18 cellular contexts compared by ENCODE assay signal in genomic region chr2:105607920-105608504, GRCh38.
DNase-seq lines count a peak whose midpoint lies in the region; ATAC-seq, FAIRE-seq and TF ChIP-seq lines count a peak whose summit lies in the region.
"Had no signal": no experiment of that assay in that cellular context is flagged by ENCODE, and none has a peak within 500 bp of the region (broad histone marks: within the 10 kb centered on the region; RNA-seq: fewer than 3 reads in every experiment).

No MANE protein-coding gene starts in this region.

- no peaks in the 10 kb centered on the region for H3K27me3 ChIP-seq in heart right ventricle
- H3K27me3 ChIP-seq in psoas muscle (ENCODE audit: insufficient read depth in 3 of 3, low read length in 2 of 3) = no peaks in the 10 kb centered on the region

- no peak overlapping the region for H3K27ac ChIP-seq in heart right ventricle
- H3K27ac ChIP-seq in psoas muscle = no peak overlapping the region
- H3K27ac ChIP-seq: HL-60 had no signal

- WGBS in heart right ventricle, 2 donors = 64 to 67% methylated on average over 4 of the region's 4 CpGs
- 20 to 40% (median 31%) methylated on average over 4 of the region's 4 CpGs for WGBS in psoas muscle, 3 donors

- H3K4me1 ChIP-seq in heart right ventricle = peaks cover 0 to 24% (median 18%) of the 10 kb centered on the region in 9 donors
- no peaks in the 10 kb centered on the region for H3K4me1 ChIP-seq in psoas muscle

- H3K9me3 ChIP-seq in heart right ventricle (no peaks in the 10 kb centered on the region), psoas muscle (no peaks in the 10 kb centered on the region)
- H3K9me3 ChIP-seq: HAP-1 had no signal

- TF ChIP-seq CTCF in heart right ventricle (IDR thresholded peaks at IDR 0.05) = peak in 1 of 9 donors; percentile 18
- TF ChIP-seq CTCF in psoas muscle (IDR thresholded peaks at IDR 0.05) = no peak

- intact Hi-C loops in heart right ventricle (cut with DNase I) = loop anchor here in 2 of 10 donors (10.0 kb wide), 1 partner anchor 137 kb away; the partner anchor contains the start of gene NCK2 (in 2 of the 2)
- intact Hi-C loops in psoas muscle (cut with DNase I) = no loop called here

- H3K4me3 ChIP-seq in heart right ventricle (no peak overlapping the region), psoas muscle (no peak overlapping the region)
- H3K4me3 ChIP-seq: HAP-1, K562 had no signal

- no peak for FAIRE-seq in GM19239 (lab: Jason Lieb, UNC)
- FAIRE-seq: G401.6, GM18507, K562 had no signal

- H3K36me3 ChIP-seq in heart right ventricle (no peaks in the 10 kb centered on the region), psoas muscle (ENCODE audit: insufficient read depth in 1 of 2, low read depth in 1 of 2) (no peaks in the 10 kb centered on the region)
- H3K36me3 ChIP-seq: HAP-1 had no signal

- ATAC-seq in heart right ventricle = peak; percentile 62 to 86 (median 76)
- peak in 3 of 4 donors; percentile 61 to 78 (median 66) for ATAC-seq in psoas muscle
- no peak for ATAC-seq in HG02981 (IDR thresholded peaks at IDR 0.05; ENCODE audit: unreplicated experiment)
- no peak for ATAC-seq in HG03135 (IDR thresholded peaks at IDR 0.05; ENCODE audit: unreplicated experiment)
- ATAC-seq: K562 had no signal

- DNase-seq in NCI-H2029 (lab: John Stamatoyannopoulos, UW) = peak; percentile 19
- no peak for DNase-seq in NCI-H2029 treated with DMSO at 0.1 percent for 48 hours (lab: John Stamatoyannopoulos, UW)
- peak; percentile 20 for DNase-seq in NCI-H2196 (lab: John Stamatoyannopoulos, UW; ENCODE audit: unreplicated experiment)
- DNase-seq in heart right ventricle = peak in 1 of 2 donors; percentile 54
- DNase-seq in psoas muscle = no peak
- no peak for DNase-seq in GM19239 (ENCODE audit: insufficient read length, low spot score)
- DNase-seq: Calu3; CD4-positive, alpha-beta memory T cell; DMS79 treated with DMSO at 0.1 percent for 48 hours; NCI-H2107; NCI-H345 had no signal

Comparison
In these comparisons a context has a peak if more than half of its experiments do, and no peak if none do; other contexts are left out.
1. DNase-seq: peak in NCI-H2029 (single experiment) and NCI-H2196 (single experiment); none in NCI-H2029 treated with DMSO at 0.1 percent for 48 hours (single experiment), psoas muscle (0 of 2) and GM19239 (single experiment).
2. ATAC-seq: peak in heart right ventricle (8 of 8) and psoas muscle (3 of 4); none in HG02981 (single experiment) and HG03135 (single experiment).